8 cellular contexts compared by ENCODE assay signal in genomic region chr9:109974143-109974917, GRCh38.
DNase-seq lines count a peak whose midpoint lies in the region; ATAC-seq and TF ChIP-seq lines count a peak whose summit lies in the region.

No MANE protein-coding gene starts in this region.

- H3K4me3 ChIP-seq in tibial nerve = no peak overlapping the region

- TF ChIP-seq POLR2A in tibial nerve (IDR thresholded peaks at IDR 0.05) = no peak

- WGBS in tibial nerve, 2 donors = 62 to 83% methylated on average over 7 of the region's 7 CpGs

- peak; percentile 72 for ATAC-seq in GM21367 (IDR thresholded peaks at IDR 0.05; ENCODE audit: unreplicated experiment)
- ATAC-seq in HG03521 (IDR thresholded peaks at IDR 0.05; ENCODE audit: unreplicated experiment) = peak; percentile 77

- no peaks in the 10 kb centered on the region for H3K27me3 ChIP-seq in tibial nerve

- DNase-seq in GM10266 (ENCODE audit: extremely low spot score) (peak; percentile 74), SHP77 (lab: John Stamatoyannopoulos, UW) (no peak), tibial nerve (ENCODE audit: low spot score in 2 of 2) (no peak), KG1 (lab: John Stamatoyannopoulos, UW) (no peak)
- DNase-seq in activated naive CD8-positive, alpha-beta T cell treated with anti-CD3 and anti-CD28 coated beads for 36 hours = peak; percentile 17

- H3K4me1 Mint-ChIP-seq in activated naive CD8-positive, alpha-beta T cell treated with anti-CD3 and anti-CD28 coated beads for 36 hours = peaks cover 19% of the 10 kb centered on the region
- peaks cover 73% of the 10 kb centered on the region for H3K4me1 Mint-ChIP-seq in stimulated activated naive CD8-positive, alpha-beta T cell treated with anti-CD3 and anti-CD28 coated beads, Interleukin-15, Interleukin-2, amounts not matched to agents 100 ng/mL and 50 ng/mL, for 24 hours (ENCODE audit: low read depth)

- TF ChIP-seq CTCF in GM10266 (IDR thresholded peaks at IDR 0.05; ENCODE audit: control insufficient read depth, insufficient read depth, low read depth, missing control alignments) = no peak
- TF ChIP-seq CTCF in tibial nerve (IDR thresholded peaks at IDR 0.05) = no peak

- no peaks in the 10 kb centered on the region for H3K36me3 ChIP-seq in tibial nerve

- peak overlapping the region in 1 of 4 donors; percentile 8 for H3K27ac ChIP-seq in tibial nerve

- H3K4me1 ChIP-seq in tibial nerve = peaks cover 0 to 11% (median 5%) of the 10 kb centered on the region in 4 donors

- H3K27me3 Mint-ChIP-seq in activated naive CD8-positive, alpha-beta T cell treated with anti-CD3 and anti-CD28 coated beads for 36 hours = no peaks in the 10 kb centered on the region
- no peaks in the 10 kb centered on the region for H3K27me3 Mint-ChIP-seq in stimulated activated naive CD8-positive, alpha-beta T cell treated with anti-CD3 and anti-CD28 coated beads, Interleukin-15, Interleukin-2, amounts not matched to agents 100 ng/mL and 50 ng/mL, for 24 hours

- H3K9me3 Mint-ChIP-seq in activated naive CD8-positive, alpha-beta T cell treated with anti-CD3 and anti-CD28 coated beads for 36 hours = no peaks in the 10 kb centered on the region
- no peaks in the 10 kb centered on the region for H3K9me3 Mint-ChIP-seq in stimulated activated naive CD8-positive, alpha-beta T cell treated with anti-CD3 and anti-CD28 coated beads, Interleukin-15, Interleukin-2, amounts not matched to agents 100 ng/mL and 50 ng/mL, for 24 hours

- no peak overlapping the region for H3K4me3 Mint-ChIP-seq in activated naive CD8-positive, alpha-beta T cell treated with anti-CD3 and anti-CD28 coated beads for 36 hours
- H3K4me3 Mint-ChIP-seq in stimulated activated naive CD8-positive, alpha-beta T cell treated with anti-CD3 and anti-CD28 coated beads, Interleukin-15, Interleukin-2, amounts not matched to agents 100 ng/mL and 50 ng/mL, for 24 hours = no peak overlapping the region

- H3K9me3 ChIP-seq in tibial nerve = no peaks in the 10 kb centered on the region

- H3K27ac Mint-ChIP-seq in activated naive CD8-positive, alpha-beta T cell treated with anti-CD3 and anti-CD28 coated beads for 36 hours = peak overlapping the region; percentile 9
- H3K27ac Mint-ChIP-seq in stimulated activated naive CD8-positive, alpha-beta T cell treated with anti-CD3 and anti-CD28 coated beads, Interleukin-15, Interleukin-2, amounts not matched to agents 100 ng/mL and 50 ng/mL, for 24 hours = peak overlapping the region; percentile 78

- H3K36me3 Mint-ChIP-seq in activated naive CD8-positive, alpha-beta T cell treated with anti-CD3 and anti-CD28 coated beads for 36 hours = no peaks in the 10 kb centered on the region
- H3K36me3 Mint-ChIP-seq in stimulated activated naive CD8-positive, alpha-beta T cell treated with anti-CD3 and anti-CD28 coated beads, Interleukin-15, Interleukin-2, amounts not matched to agents 100 ng/mL and 50 ng/mL, for 24 hours (ENCODE audit: low read depth) = no peaks in the 10 kb centered on the region

- no peak for TF ChIP-seq EP300 in tibial nerve (IDR thresholded peaks at IDR 0.05)

Comparison
In these comparisons a context has a peak if more than half of its experiments do, and no peak if none do; other contexts are left out.
1. DNase-seq: peak in GM10266 (single experiment) and activated naive CD8-positive, alpha-beta T cell treated with anti-CD3 and anti-CD28 coated beads for 36 hours (single experiment); none in SHP77 (0 of 2), tibial nerve (0 of 2) and KG1 (single experiment).